ENCODE assay signal across 8 cellular contexts in the genomic region with DNA sequence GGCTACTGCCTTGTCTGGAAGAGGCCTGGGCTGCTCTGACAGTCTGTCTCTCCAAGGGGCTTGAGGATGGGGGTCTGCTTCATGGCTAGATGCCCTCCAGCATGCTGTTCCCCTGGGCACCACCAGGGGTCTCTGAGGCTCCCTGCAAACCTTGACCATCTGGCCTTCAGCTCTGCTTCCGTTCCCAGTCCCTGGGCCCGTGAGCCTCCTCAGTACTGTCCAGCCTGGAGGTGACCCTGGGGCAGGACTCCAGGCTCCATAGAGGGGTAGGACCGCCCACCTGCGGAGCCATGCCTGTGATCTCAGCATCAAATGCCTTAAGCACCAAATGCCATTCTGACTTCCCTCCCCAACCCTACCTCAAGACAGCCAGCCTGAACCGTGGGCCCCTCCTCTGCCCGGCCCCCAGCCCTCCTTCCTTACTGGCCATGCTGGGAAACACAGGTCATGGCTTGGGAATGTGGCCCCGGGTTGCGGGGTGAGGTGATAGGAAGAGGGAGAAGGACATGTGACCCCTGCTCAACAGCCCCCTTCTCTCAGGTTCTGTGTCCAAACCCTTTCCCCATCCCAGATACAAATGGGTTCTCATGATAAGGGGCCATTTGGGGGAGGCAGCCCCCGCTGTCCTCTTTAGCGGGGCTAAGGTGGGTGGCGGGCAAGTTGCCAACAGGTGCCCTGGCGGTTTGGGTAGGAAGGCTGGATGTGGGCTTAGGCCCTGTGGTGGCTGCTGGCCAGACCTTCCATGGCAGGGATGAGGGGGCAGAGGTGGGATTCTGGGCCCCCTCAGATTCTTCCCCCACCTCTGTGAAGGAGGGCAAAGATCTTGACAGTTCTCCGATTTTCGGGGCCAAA.
DNase-seq lines count a peak whose midpoint lies in the region; ATAC-seq, FAIRE-seq and TF ChIP-seq lines count a peak whose summit lies in the region.

No MANE protein-coding gene starts in this region.

- no peak for ATAC-seq in GM21360 (IDR thresholded peaks at IDR 0.05; ENCODE audit: unreplicated experiment)

- peak; percentile 75 for FAIRE-seq in GM19239 (lab: Jason Lieb, UNC)

- peak; percentile 86 for TF ChIP-seq CTCF in C4-2B (conservative IDR thresholded peaks at IDR 0.05)

- no peak overlapping the region for H3K27ac ChIP-seq in C4-2B

- DNase-seq in GM19239 (ENCODE audit: insufficient read length, low spot score) (peak; percentile 92), HPDE6-E6E7 (ENCODE audit: extremely low spot score) (peak; percentile 63), T-helper 9 cell (peak; percentile 35), cerebellar cortex (ENCODE audit: low spot score) (peak; percentile 62), left kidney (ENCODE audit: low read depth, low spot score) (peak; percentile 83)
- DNase-seq in stimulated activated CD8-positive, alpha-beta memory T cell treated with anti-CD3 and anti-CD28 coated beads, Interleukin-7, amount 100 ng/mL, for 24 hours (ENCODE audit: low read depth) = peak; percentile 16

Comparison
In these comparisons a context has a peak if more than half of its experiments do, and no peak if none do; other contexts are left out.
1. DNase-seq: peak in every context shown above with its lines; median percentile 92 in GM19239; 83 in left kidney; 63 in HPDE6-E6E7; 62 in cerebellar cortex; 35 in T-helper 9 cell; 16 in stimulated activated CD8-positive, alpha-beta memory T cell treated with anti-CD3 and anti-CD28 coated beads, Interleukin-7, amount 100 ng/mL, for 24 hours.